Comparison of ENCODE assay signal across 32 cellular contexts in the genomic region with DNA sequence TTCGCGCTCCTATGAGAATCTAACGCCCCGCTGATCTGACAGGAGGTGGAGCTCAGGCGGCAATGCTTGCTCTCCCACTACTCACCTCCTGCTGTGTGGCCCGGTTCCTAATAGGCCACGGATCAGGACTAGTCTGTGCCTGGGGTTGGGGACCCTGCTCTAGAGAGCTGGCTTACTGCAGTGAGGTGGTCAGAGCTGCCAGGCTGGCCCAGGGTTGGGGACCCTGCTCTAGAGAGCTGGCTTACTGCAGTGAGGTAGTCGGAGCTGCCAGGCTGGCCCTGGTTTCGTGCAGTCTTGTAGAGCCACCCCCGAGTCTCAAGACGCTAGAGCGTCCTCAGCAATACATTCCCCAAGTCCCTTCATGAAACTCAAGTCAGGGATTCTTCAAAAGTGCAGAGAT. TPM values are rescaled to one million over a fixed set of nuclear protein-coding genes. Genes with fewer than 3 reads are reported as not detected.
"Had no signal": no experiment of that assay in that cellular context is flagged by ENCODE, and none has a peak within 500 bp of the region (broad histone marks: within the 10 kb centered on the region; RNA-seq: fewer than 3 reads in every experiment).

No MANE protein-coding gene starts in this region.

- H3K4me3 ChIP-seq: adrenal gland, body of pancreas, esophagus squamous epithelium, gastroesophageal sphincter had no signal

- H3K9me3 ChIP-seq: adrenal gland, body of pancreas, esophagus squamous epithelium, gastroesophageal sphincter had no signal

- ATAC-seq: activated CD4-positive, CD25-positive, alpha-beta regulatory T cell treated with anti-CD3 and anti-CD28 coated beads, Interleukin-2, amount 50 U/mL, for 24 hours; activated CD8-positive, alpha-beta T cell treated with anti-CD3 and anti-CD28 coated beads for 36 hours; activated naive CD8-positive, alpha-beta T cell treated with anti-CD3 and anti-CD28 coated beads, Interleukin-2, amount 50 U/mL, for 24 hours; activated T-cell treated with anti-CD3 and anti-CD28 coated beads, Interleukin-2, amount 50 U/mL, for 4 hours; activated T-helper 17 cell treated with anti-CD3 and anti-CD28 coated beads, Interleukin-2, amount 50 U/mL, for 72 hours; body of pancreas; gastroesophageal sphincter had no signal

- H3K4me3 Mint-ChIP-seq: activated B cell treated with CpG ODN at 0.5 μM for 24 hours; activated CD8-positive, alpha-beta T cell treated with anti-CD3 and anti-CD28 coated beads for 36 hours; activated naive CD4-positive, alpha-beta T cell treated with anti-CD3 and anti-CD28 coated beads for 36 hours; activated naive CD4-positive, alpha-beta T cell treated with anti-CD3 and anti-CD28 coated beads, Interleukin-2, amount 50 U/mL, for 24 hours; activated naive CD8-positive, alpha-beta T cell treated with anti-CD3 and anti-CD28 coated beads for 36 hours; activated naive CD8-positive, alpha-beta T cell treated with anti-CD3 and anti-CD28 coated beads, Interleukin-2, amount 50 U/mL, for 24 hours; activated T-cell treated with anti-CD3 and anti-CD28 coated beads, Interleukin-2, amount 50 U/mL, for 4 hours; activated T-helper 17 cell treated with anti-CD3 and anti-CD28 coated beads, Interleukin-2, amount 50 U/mL, for 72 hours had no signal

- H3K4me1 ChIP-seq: adrenal gland, body of pancreas, esophagus squamous epithelium had no signal

- H3K36me3 ChIP-seq: WERI-Rb-1 had no signal

- H3K27ac Mint-ChIP-seq: activated B cell treated with CpG ODN at 0.5 μM for 24 hours; activated CD8-positive, alpha-beta T cell treated with anti-CD3 and anti-CD28 coated beads for 36 hours; activated naive CD4-positive, alpha-beta T cell treated with anti-CD3 and anti-CD28 coated beads for 36 hours; activated naive CD4-positive, alpha-beta T cell treated with anti-CD3 and anti-CD28 coated beads, Interleukin-2, amount 50 U/mL, for 24 hours; activated naive CD8-positive, alpha-beta T cell treated with anti-CD3 and anti-CD28 coated beads for 36 hours; activated naive CD8-positive, alpha-beta T cell treated with anti-CD3 and anti-CD28 coated beads, Interleukin-2, amount 50 U/mL, for 24 hours; activated T-helper 17 cell treated with anti-CD3 and anti-CD28 coated beads, Interleukin-2, amount 50 U/mL, for 72 hours had no signal

- H3K27me3 ChIP-seq: adrenal gland, body of pancreas, esophagus squamous epithelium, gastroesophageal sphincter had no signal

- H3K27me3 Mint-ChIP-seq: activated B cell treated with CpG ODN at 0.5 μM for 24 hours; activated CD8-positive, alpha-beta T cell treated with anti-CD3 and anti-CD28 coated beads for 36 hours; activated naive CD4-positive, alpha-beta T cell treated with anti-CD3 and anti-CD28 coated beads, Interleukin-2, amount 50 U/mL, for 24 hours; activated naive CD8-positive, alpha-beta T cell treated with anti-CD3 and anti-CD28 coated beads for 36 hours; activated naive CD8-positive, alpha-beta T cell treated with anti-CD3 and anti-CD28 coated beads, Interleukin-2, amount 50 U/mL, for 24 hours; activated T-helper 17 cell treated with anti-CD3 and anti-CD28 coated beads, Interleukin-2, amount 50 U/mL, for 72 hours had no signal

- H3K27ac ChIP-seq: adrenal gland, body of pancreas, epithelial cell of prostate, esophagus squamous epithelium, gastroesophageal sphincter, WERI-Rb-1 had no signal

- H3K4me1 Mint-ChIP-seq: activated naive CD4-positive, alpha-beta T cell treated with anti-CD3 and anti-CD28 coated beads, Interleukin-2, amount 50 U/mL, for 24 hours had no signal

- H3K9me3 Mint-ChIP-seq: activated B cell treated with CpG ODN at 0.5 μM for 24 hours; activated CD8-positive, alpha-beta T cell treated with anti-CD3 and anti-CD28 coated beads for 36 hours; activated naive CD4-positive, alpha-beta T cell treated with anti-CD3 and anti-CD28 coated beads for 36 hours; activated naive CD4-positive, alpha-beta T cell treated with anti-CD3 and anti-CD28 coated beads, Interleukin-2, amount 50 U/mL, for 24 hours; activated naive CD8-positive, alpha-beta T cell treated with anti-CD3 and anti-CD28 coated beads for 36 hours; activated naive CD8-positive, alpha-beta T cell treated with anti-CD3 and anti-CD28 coated beads, Interleukin-2, amount 50 U/mL, for 24 hours; activated T-cell treated with anti-CD3 and anti-CD28 coated beads, Interleukin-2, amount 50 U/mL, for 4 hours; activated T-helper 17 cell treated with anti-CD3 and anti-CD28 coated beads, Interleukin-2, amount 50 U/mL, for 72 hours had no signal

- DNase-seq: activated B cell treated with CpG ODN at 0.5 μM for 24 hours; activated CD4-positive, alpha-beta T cell treated with anti-CD3 and anti-CD28 coated beads for 48 hours; activated CD4-positive, alpha-beta T cell treated with anti-CD3 and anti-CD28 coated beads, Interleukin-2, amount 50 U/mL, for 1 hour; activated CD4-positive, alpha-beta T cell treated with anti-CD3 and anti-CD28 coated beads, Interleukin-2, amount 50 U/mL, for 48 hours; activated CD8-positive, alpha-beta memory T cell treated with anti-CD3 and anti-CD28 coated beads for 24 hours; activated CD8-positive, alpha-beta T cell treated with anti-CD3 and anti-CD28 coated beads for 36 hours; activated effector memory CD4-positive, alpha-beta T cell treated with anti-CD3 and anti-CD28 coated beads, Interleukin-2, amount 50 U/mL, for 16 hours; activated naive CD4-positive, alpha-beta T cell treated with anti-CD3 and anti-CD28 coated beads for 36 hours; activated naive CD8-positive, alpha-beta T cell treated with anti-CD3 and anti-CD28 coated beads for 36 hours; activated naive CD8-positive, alpha-beta T cell treated with anti-CD3 and anti-CD28 coated beads, Interleukin-2, amount 50 U/mL, for 24 hours; activated T-cell treated with anti-CD3 and anti-CD28 coated beads, Interleukin-2, amount 50 U/mL, for 4 hours; adrenal gland; amygdala; body of pancreas; caudate nucleus; cortex of kidney; dermis blood vessel endothelial cell; effector CD4-positive, alpha-beta T cell; esophagus squamous epithelium; foreskin melanocyte; T-helper 2 cell; WERI-Rb-1 had no signal

RNA-seq across cellular contexts. Expression of a gene that starts 45.1 kb away (rescaled TPM):
- total RNA-seq: activated CD8-positive, alpha-beta T cell treated with anti-CD3 and anti-CD28 coated beads for 36 hours; activated T-cell treated with anti-CD3 and anti-CD28 coated beads, Interleukin-2, amount 50 U/mL, for 4 hours; dermis blood vessel endothelial cell; endothelial cell of umbilical vein; fibroblast of lung; fibroblast of villous mesenchyme; glomerular endothelial cell; T-helper 1 cell treated with Interleukin-12 subunit alpha and Interleukin-12 subunit beta and Interleukin-4 antibody, amounts not matched to agents 30 ng/mL and 1 ng/mL, for 36 hours had no signal
- polyA plus RNA-seq: fibroblast of lung had no signal
